Comparison of ENCODE assay signal across 1 cellular context in the genomic region with DNA sequence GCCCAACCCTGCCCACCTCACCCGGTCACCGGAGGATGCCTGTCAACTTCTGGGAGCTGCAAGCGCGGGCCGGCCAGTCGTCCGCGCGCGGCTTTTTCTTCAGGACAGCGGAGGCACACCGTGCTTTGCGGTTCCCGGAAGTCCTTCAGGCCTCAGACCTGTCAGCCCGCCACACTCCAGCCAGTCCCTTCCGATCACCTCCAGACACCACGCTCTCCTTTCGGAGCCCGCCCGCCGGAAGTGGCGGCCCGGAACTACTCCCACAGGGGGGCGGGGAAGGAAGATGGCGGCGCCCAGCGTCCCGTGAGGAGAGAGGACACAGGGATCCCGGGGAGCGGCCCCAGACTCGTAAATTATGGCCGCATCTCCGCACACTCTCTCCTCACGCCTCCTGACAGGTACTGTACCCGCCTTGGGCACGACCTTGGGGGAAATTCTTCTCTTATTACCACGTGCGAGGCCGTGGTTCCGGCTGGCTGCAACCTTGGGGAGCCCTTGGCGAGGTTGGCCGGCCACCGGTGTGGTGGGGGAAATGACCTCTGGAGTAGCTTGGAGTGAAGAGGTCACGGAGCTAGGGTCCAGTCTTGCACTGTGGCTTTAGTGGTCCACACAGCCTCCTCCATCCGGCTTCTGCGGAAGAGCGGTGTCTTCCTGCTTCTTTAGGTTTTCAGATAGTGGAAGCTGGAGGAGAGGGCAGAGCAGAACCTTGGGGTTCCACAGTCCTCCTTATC.
TF ChIP-seq lines count a peak whose summit lies in the region.

A gene (plus strand): TSS at position 254 of the 731 bp plus-strand sequence. CDS start 102 bp downstream, at position 356.

TF ChIP-seq in HepG2, 621 proteins besides CTCF, POLR2A, EP300 and RAD21 (continued from another document and continues in another):
- TF ChIP-seq, protein P1, sequence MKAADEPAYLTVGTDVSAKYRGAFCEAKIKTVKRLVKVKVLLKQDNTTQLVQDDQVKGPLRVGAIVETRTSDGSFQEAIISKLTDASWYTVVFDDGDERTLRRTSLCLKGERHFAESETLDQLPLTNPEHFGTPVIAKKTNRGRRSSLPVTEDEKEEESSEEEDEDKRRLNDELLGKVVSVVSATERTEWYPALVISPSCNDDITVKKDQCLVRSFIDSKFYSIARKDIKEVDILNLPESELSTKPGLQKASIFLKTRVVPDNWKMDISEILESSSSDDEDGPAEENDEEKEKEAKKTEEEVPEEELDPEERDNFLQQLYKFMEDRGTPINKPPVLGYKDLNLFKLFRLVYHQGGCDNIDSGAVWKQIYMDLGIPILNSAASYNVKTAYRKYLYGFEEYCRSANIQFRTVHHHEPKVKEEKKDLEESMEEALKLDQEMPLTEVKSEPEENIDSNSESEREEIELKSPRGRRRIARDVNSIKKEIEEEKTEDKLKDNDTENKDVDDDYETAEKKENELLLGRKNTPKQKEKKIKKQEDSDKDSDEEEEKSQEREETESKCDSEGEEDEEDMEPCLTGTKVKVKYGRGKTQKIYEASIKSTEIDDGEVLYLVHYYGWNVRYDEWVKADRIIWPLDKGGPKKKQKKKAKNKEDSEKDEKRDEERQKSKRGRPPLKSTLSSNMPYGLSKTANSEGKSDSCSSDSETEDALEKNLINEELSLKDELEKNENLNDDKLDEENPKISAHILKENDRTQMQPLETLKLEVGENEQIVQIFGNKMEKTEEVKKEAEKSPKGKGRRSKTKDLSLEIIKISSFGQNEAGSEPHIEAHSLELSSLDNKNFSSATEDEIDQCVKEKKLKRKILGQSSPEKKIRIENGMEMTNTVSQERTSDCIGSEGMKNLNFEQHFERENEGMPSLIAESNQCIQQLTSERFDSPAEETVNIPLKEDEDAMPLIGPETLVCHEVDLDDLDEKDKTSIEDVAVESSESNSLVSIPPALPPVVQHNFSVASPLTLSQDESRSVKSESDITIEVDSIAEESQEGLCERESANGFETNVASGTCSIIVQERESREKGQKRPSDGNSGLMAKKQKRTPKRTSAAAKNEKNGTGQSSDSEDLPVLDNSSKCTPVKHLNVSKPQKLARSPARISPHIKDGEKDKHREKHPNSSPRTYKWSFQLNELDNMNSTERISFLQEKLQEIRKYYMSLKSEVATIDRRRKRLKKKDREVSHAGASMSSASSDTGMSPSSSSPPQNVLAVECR (CRISPR knock-in tag; IDR thresholded peaks at IDR 0.05; ENCODE audit: borderline replicate concordance) = peak; percentile 97
- TF ChIP-seq ZNF329 (CRISPR knock-in tag; IDR thresholded peaks at IDR 0.05; ENCODE audit: low read depth) (no peak), ZSCAN29 (CRISPR knock-in tag; conservative IDR thresholded peaks at IDR 0.05) (0 out of 2 replicates have a peak, but pooled peaks have one; percentile 25), CENPT (CRISPR knock-in tag; IDR thresholded peaks at IDR 0.05; ENCODE audit: low read depth) (no peak), ELF3 (CRISPR knock-in tag; IDR thresholded peaks at IDR 0.05) (peak; percentile 84), GABPB1 (CRISPR knock-in tag; IDR thresholded peaks at IDR 0.05) (peak; percentile 100), DNMT3B (CRISPR knock-in tag; conservative IDR thresholded peaks at IDR 0.05) (no peak), ARNTL (CRISPR knock-in tag; IDR thresholded peaks at IDR 0.05) (no peak), ZNF10 (CRISPR knock-in tag; IDR thresholded peaks at IDR 0.05; ENCODE audit: borderline replicate concordance, low read depth) (no peak), MED13 (CRISPR knock-in tag; IDR thresholded peaks at IDR 0.05) (no peak), FOXK2 (IDR thresholded peaks at IDR 0.05) (0 out of 2 replicates have a peak, but pooled peaks have one; percentile 12), ZNF3 (CRISPR knock-in tag; IDR thresholded peaks at IDR 0.05) (no peak), ZFAT (CRISPR knock-in tag; conservative IDR thresholded peaks at IDR 0.05) (no peak), KLF16 (CRISPR knock-in tag; IDR thresholded peaks at IDR 0.05) (peak in 1 of 2 experiments; percentile 87; a peak in 2 of 4 replicates), RARA (CRISPR knock-in tag; IDR thresholded peaks at IDR 0.05) (peak; percentile 48; the same call in 1 of the 2 replicates), GTF2F1 (IDR thresholded peaks at IDR 0.05; ENCODE audit: low read length) (no peak), GZF1 (CRISPR knock-in tag; IDR thresholded peaks at IDR 0.05) (peak; percentile 73; the same call in 1 of the 2 replicates), SRSF4 (IDR thresholded peaks at IDR 0.05; ENCODE audit: low read depth, low read length, poor library complexity, severe bottlenecking) (no peak), PCBP1 (IDR thresholded peaks at IDR 0.05; ENCODE audit: borderline replicate concordance, low read depth, low read length) (peak; percentile 81), ZNF761 (CRISPR knock-in tag; conservative IDR thresholded peaks at IDR 0.05) (no peak; the same call in 1 of the 2 replicates), ZNF607 (CRISPR knock-in tag; IDR thresholded peaks at IDR 0.05; ENCODE audit: borderline replicate concordance) (peak; percentile 72; the same call in 1 of the 2 replicates), TBX2 (CRISPR knock-in tag; IDR thresholded peaks at IDR 0.05; ENCODE audit: borderline replicate concordance) (peak; percentile 83), ZNF232 (CRISPR knock-in tag; IDR thresholded peaks at IDR 0.05; ENCODE audit: borderline replicate concordance) (no peak), ZBTB7A (CRISPR knock-in tag; IDR thresholded peaks at IDR 0.05) (no peak), ZNF34 (CRISPR knock-in tag; IDR thresholded peaks at IDR 0.05; ENCODE audit: borderline replicate concordance) (no peak), YEATS4 (CRISPR knock-in tag; IDR thresholded peaks at IDR 0.05; ENCODE audit: borderline replicate concordance) (peak; percentile 80), GABPA (IDR thresholded peaks at IDR 0.05; ENCODE audit: low read depth, low read length) (peak; percentile 89), GABPA (CRISPR knock-in tag; IDR thresholded peaks at IDR 0.05; ENCODE audit: low read depth) (peak; percentile 99), CAMTA2 (CRISPR knock-in tag; IDR thresholded peaks at IDR 0.05; ENCODE audit: borderline replicate concordance) (no peak), ZNF772 (CRISPR knock-in tag; IDR thresholded peaks at IDR 0.05) (peak; percentile 96), ZNF746 (CRISPR knock-in tag; IDR thresholded peaks at IDR 0.05) (no peak), ZFP36L2 (CRISPR knock-in tag; IDR thresholded peaks at IDR 0.05) (no peak), KDM5A (IDR thresholded peaks at IDR 0.05; ENCODE audit: borderline replicate concordance, low read length) (peak; percentile 92), ZNF496 (CRISPR knock-in tag; IDR thresholded peaks at IDR 0.05; ENCODE audit: insufficient replicate concordance) (no peak), ZNF333 (CRISPR knock-in tag; IDR thresholded peaks at IDR 0.05; ENCODE audit: borderline replicate concordance) (no peak), NCOA1 (CRISPR knock-in tag; IDR thresholded peaks at IDR 0.05) (no peak), ISL2 (CRISPR knock-in tag; IDR thresholded peaks at IDR 0.05) (peak; percentile 70), PITX1 (CRISPR knock-in tag; IDR thresholded peaks at IDR 0.05) (no peak), MAFK (conservative IDR thresholded peaks at IDR 0.05 in 1 of 2, IDR thresholded peaks at IDR 0.05 in 1 of 2; ENCODE audit: low read length in 2 of 2) (no peak), TCF12 (IDR thresholded peaks at IDR 0.05) (no peak), TCF12 (CRISPR knock-in tag; IDR thresholded peaks at IDR 0.05) (no peak), ZSCAN22 (CRISPR knock-in tag; IDR thresholded peaks at IDR 0.05) (no peak), SP140L (CRISPR knock-in tag; IDR thresholded peaks at IDR 0.05; ENCODE audit: borderline replicate concordance) (peak; percentile 52; the same call in 1 of the 2 replicates), EZH2 (conservative IDR thresholded peaks at IDR 0.05; ENCODE audit: low read depth, low read length) (no peak), CBX2 (IDR thresholded peaks at IDR 0.05; ENCODE audit: low read depth, low read length) (no peak), CBX2 (CRISPR knock-in tag; IDR thresholded peaks at IDR 0.05; ENCODE audit: low read depth) (no peak), PHF21A (CRISPR knock-in tag; IDR thresholded peaks at IDR 0.05) (peak; percentile 48; the same call in 1 of the 2 replicates)
- TF ChIP-seq, protein P2, sequence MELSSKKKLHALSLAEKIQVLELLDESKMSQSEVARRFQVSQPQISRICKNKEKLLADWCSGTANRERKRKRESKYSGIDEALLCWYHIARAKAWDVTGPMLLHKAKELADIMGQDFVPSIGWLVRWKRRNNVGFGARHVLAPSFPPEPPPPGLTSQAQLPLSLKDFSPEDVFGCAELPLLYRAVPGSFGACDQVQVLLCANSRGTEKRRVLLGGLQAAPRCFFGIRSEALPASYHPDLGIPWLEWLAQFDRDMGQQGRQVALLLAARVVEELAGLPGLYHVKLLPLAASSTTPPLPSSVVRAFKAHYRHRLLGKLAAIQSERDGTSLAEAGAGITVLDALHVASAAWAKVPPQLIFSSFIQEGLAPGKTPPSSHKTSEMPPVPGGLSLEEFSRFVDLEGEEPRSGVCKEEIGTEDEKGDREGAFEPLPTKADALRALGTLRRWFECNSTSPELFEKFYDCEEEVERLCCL (CRISPR knock-in tag; IDR thresholded peaks at IDR 0.05; ENCODE audit: borderline replicate concordance) = no peak
- TF ChIP-seq, protein P3, sequence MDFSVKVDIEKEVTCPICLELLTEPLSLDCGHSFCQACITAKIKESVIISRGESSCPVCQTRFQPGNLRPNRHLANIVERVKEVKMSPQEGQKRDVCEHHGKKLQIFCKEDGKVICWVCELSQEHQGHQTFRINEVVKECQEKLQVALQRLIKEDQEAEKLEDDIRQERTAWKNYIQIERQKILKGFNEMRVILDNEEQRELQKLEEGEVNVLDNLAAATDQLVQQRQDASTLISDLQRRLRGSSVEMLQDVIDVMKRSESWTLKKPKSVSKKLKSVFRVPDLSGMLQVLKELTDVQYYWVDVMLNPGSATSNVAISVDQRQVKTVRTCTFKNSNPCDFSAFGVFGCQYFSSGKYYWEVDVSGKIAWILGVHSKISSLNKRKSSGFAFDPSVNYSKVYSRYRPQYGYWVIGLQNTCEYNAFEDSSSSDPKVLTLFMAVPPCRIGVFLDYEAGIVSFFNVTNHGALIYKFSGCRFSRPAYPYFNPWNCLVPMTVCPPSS (IDR thresholded peaks at IDR 0.05) = no peak
- TF ChIP-seq, protein P4, sequence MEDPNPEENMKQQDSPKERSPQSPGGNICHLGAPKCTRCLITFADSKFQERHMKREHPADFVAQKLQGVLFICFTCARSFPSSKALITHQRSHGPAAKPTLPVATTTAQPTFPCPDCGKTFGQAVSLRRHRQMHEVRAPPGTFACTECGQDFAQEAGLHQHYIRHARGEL (CRISPR knock-in tag; IDR thresholded peaks at IDR 0.05) = no peak
- TF ChIP-seq, protein P5, sequence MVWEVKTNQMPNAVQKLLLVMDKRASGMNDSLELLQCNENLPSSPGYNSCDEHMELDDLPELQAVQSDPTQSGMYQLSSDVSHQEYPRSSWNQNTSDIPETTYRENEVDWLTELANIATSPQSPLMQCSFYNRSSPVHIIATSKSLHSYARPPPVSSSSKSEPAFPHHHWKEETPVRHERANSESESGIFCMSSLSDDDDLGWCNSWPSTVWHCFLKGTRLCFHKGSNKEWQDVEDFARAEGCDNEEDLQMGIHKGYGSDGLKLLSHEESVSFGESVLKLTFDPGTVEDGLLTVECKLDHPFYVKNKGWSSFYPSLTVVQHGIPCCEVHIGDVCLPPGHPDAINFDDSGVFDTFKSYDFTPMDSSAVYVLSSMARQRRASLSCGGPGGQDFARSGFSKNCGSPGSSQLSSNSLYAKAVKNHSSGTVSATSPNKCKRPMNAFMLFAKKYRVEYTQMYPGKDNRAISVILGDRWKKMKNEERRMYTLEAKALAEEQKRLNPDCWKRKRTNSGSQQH (CRISPR knock-in tag; IDR thresholded peaks at IDR 0.05; ENCODE audit: low read depth) = no peak
- TF ChIP-seq, protein P6, sequence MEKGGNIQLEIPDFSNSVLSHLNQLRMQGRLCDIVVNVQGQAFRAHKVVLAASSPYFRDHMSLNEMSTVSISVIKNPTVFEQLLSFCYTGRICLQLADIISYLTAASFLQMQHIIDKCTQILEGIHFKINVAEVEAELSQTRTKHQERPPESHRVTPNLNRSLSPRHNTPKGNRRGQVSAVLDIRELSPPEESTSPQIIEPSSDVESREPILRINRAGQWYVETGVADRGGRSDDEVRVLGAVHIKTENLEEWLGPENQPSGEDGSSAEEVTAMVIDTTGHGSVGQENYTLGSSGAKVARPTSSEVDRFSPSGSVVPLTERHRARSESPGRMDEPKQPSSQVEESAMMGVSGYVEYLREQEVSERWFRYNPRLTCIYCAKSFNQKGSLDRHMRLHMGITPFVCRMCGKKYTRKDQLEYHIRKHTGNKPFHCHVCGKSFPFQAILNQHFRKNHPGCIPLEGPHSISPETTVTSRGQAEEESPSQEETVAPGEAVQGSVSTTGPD (CRISPR knock-in tag; IDR thresholded peaks at IDR 0.05) = no peak
- TF ChIP-seq, protein P7, sequence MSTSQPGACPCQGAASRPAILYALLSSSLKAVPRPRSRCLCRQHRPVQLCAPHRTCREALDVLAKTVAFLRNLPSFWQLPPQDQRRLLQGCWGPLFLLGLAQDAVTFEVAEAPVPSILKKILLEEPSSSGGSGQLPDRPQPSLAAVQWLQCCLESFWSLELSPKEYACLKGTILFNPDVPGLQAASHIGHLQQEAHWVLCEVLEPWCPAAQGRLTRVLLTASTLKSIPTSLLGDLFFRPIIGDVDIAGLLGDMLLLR (CRISPR knock-in tag; IDR thresholded peaks at IDR 0.05) = peak; percentile 69; the same call in 1 of the 2 replicates
- TF ChIP-seq, protein P8, sequence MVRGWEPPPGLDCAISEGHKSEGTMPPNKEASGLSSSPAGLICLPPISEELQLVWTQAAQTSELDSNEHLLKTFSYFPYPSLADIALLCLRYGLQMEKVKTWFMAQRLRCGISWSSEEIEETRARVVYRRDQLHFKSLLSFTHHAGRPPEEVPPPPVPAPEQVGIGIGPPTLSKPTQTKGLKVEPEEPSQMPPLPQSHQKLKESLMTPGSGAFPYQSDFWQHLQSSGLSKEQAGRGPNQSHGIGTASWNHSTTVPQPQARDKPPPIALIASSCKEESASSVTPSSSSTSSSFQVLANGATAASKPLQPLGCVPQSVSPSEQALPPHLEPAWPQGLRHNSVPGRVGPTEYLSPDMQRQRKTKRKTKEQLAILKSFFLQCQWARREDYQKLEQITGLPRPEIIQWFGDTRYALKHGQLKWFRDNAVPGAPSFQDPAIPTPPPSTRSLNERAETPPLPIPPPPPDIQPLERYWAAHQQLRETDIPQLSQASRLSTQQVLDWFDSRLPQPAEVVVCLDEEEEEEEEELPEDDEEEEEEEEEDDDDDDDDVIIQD (CRISPR knock-in tag; IDR thresholded peaks at IDR 0.05; ENCODE audit: low read depth) = peak; percentile 71
- TF ChIP-seq, protein P9, sequence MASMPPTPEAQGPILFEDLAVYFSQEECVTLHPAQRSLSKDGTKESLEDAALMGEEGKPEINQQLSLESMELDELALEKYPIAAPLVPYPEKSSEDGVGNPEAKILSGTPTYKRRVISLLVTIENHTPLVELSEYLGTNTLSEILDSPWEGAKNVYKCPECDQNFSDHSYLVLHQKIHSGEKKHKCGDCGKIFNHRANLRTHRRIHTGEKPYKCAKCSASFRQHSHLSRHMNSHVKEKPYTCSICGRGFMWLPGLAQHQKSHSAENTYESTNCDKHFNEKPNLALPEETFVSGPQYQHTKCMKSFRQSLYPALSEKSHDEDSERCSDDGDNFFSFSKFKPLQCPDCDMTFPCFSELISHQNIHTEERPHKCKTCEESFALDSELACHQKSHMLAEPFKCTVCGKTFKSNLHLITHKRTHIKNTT (CRISPR knock-in tag; IDR thresholded peaks at IDR 0.05) = no peak
